ENCODE assay signal across 8 cellular contexts in genomic region chr1:224644553-224645154, GRCh38. TPM values are rescaled to one million over a fixed set of nuclear protein-coding genes. Genes with fewer than 3 reads are reported as not detected.
DNase-seq lines count a peak whose midpoint lies in the region; ATAC-seq, FAIRE-seq and TF ChIP-seq lines count a peak whose summit lies in the region.

No MANE protein-coding gene starts in this region.

- no peaks in the 10 kb centered on the region for H3K27me3 ChIP-seq in CD4-positive, alpha-beta T cell (ENCODE audit: control insufficient read depth, insufficient read depth, low read length)
- H3K27me3 ChIP-seq in Peyer's patch, result no peaks in the 10 kb centered on the region
- H3K27me3 ChIP-seq in ovary, result no peaks in the 10 kb centered on the region

- FAIRE-seq in GM19239 (lab: Jason Lieb, UNC), result peak; percentile 92
- no peak for FAIRE-seq in urothelium cell line (lab: Jason Lieb, UNC)

- H3K9me3 ChIP-seq in CD4-positive, alpha-beta T cell (ENCODE audit: control insufficient read depth, low read length), result no peaks in the 10 kb centered on the region
- H3K9me3 ChIP-seq in Peyer's patch (no peaks in the 10 kb centered on the region), ovary (no peaks in the 10 kb centered on the region)

- peak; percentile 84 for TF ChIP-seq CTCF in CD4-positive, alpha-beta T cell (IDR thresholded peaks at IDR 0.05)
- peak; percentile 31 to 90 (median 84) for TF ChIP-seq CTCF in Peyer's patch (IDR thresholded peaks at IDR 0.05)
- peak; percentile 93 for TF ChIP-seq CTCF in fibroblast of the aortic adventitia (IDR thresholded peaks at IDR 0.05; ENCODE audit: insufficient read depth, low read length)
- peak; percentile 41 to 66 (median 52) for TF ChIP-seq CTCF in ovary (IDR thresholded peaks at IDR 0.05)

- 28 to 42% (median 36%) methylated on average over 5 of the region's 5 CpGs for WGBS in ovary, 3 donors

- H3K36me3 Mint-ChIP-seq in CD4-positive, alpha-beta T cell (ENCODE audit: low read depth), result no peaks in the 10 kb centered on the region
- no peaks in the 10 kb centered on the region for H3K36me3 Mint-ChIP-seq in activated T-cell treated with anti-CD3 and anti-CD28 coated beads, Interleukin-2, amount 50 U/mL, for 24 hours (ENCODE audit: low read depth)

- no peak for TF ChIP-seq EP300 in ovary (IDR thresholded peaks at IDR 0.05)

- H3K36me3 ChIP-seq in Peyer's patch, result no peaks in the 10 kb centered on the region
- H3K36me3 ChIP-seq in ovary, result no peaks in the 10 kb centered on the region

- DNase-seq in CD4-positive, alpha-beta T cell, result peak; percentile 13 to 49 (median 40)
- DNase-seq in GM19239 (ENCODE audit: insufficient read length, low spot score), result peak; percentile 67
- peak in 1 of 3 donors; percentile 80 for DNase-seq in Peyer's patch
- DNase-seq in activated T-cell treated with anti-CD3 and anti-CD28 coated beads, Interleukin-2, amount 50 U/mL, for 24 hours, result peak; percentile 60
- peak; percentile 65 for DNase-seq in fibroblast of the aortic adventitia (ENCODE audit: low read depth)
- peak in 2 of 5 donors; percentile 35 to 36 for DNase-seq in ovary
- peak; percentile 63 for DNase-seq in urothelium cell line (ENCODE audit: low spot score)

- H3K27ac Mint-ChIP-seq in CD4-positive, alpha-beta T cell, result no peak overlapping the region
- H3K27ac Mint-ChIP-seq in activated T-cell treated with anti-CD3 and anti-CD28 coated beads, Interleukin-2, amount 50 U/mL, for 24 hours, result no peak overlapping the region

- intact Hi-C loops in CD4-positive, alpha-beta T cell (cut with DNase I, micrococcal nuclease), result loop anchor here (2.0 to 5.0 kb wide), 2 partner anchors 127 to 132 kb away; no protein-coding TSS in a partner anchor
- intact Hi-C loops in ovary (cut with DNase I), result loop anchor here in 3 of 4 donors (5.0 to 10.0 kb wide), 3 partner anchors 210 to 280 kb away; partner anchors contain the start of gene DNAH14 (in 1 of the 3)

- no peak for TF ChIP-seq POLR2A in Peyer's patch (IDR thresholded peaks at IDR 0.05)
- TF ChIP-seq POLR2A in ovary (IDR thresholded peaks at IDR 0.05), result no peak

- no peak overlapping the region for H3K4me3 Mint-ChIP-seq in CD4-positive, alpha-beta T cell
- H3K4me3 Mint-ChIP-seq in activated T-cell treated with anti-CD3 and anti-CD28 coated beads, Interleukin-2, amount 50 U/mL, for 24 hours, result no peak overlapping the region

- H3K9me3 Mint-ChIP-seq in CD4-positive, alpha-beta T cell, result no peaks in the 10 kb centered on the region
- H3K9me3 Mint-ChIP-seq in activated T-cell treated with anti-CD3 and anti-CD28 coated beads, Interleukin-2, amount 50 U/mL, for 24 hours, result no peaks in the 10 kb centered on the region

- no peak overlapping the region for H3K4me3 ChIP-seq in Peyer's patch
- no peak overlapping the region for H3K4me3 ChIP-seq in fibroblast of the aortic adventitia (ENCODE audit: low read depth, low read length)
- no peak overlapping the region for H3K4me3 ChIP-seq in ovary

- POLR2A ChIA-PET in CD4-positive, alpha-beta T cell (lab: Charles Lee), result no interaction called here

- CTCF ChIA-PET in CD4-positive, alpha-beta T cell (lab: Charles Lee), result interaction anchor here (0.6 to 1.2 kb wide), 7 partner anchors 9 to 146 kb away, joined by 3 to 7 read pairs (median 3); no protein-coding TSS in a partner anchor

- peak; percentile 85 for ATAC-seq in CD4-positive, alpha-beta T cell (ENCODE audit: poor library complexity)
- peak; percentile 66 for ATAC-seq in HG03565 (IDR thresholded peaks at IDR 0.05; ENCODE audit: unreplicated experiment)

- no peak overlapping the region for H3K27ac ChIP-seq in CD4-positive, alpha-beta T cell (ENCODE audit: low read depth, low read length)
- H3K27ac ChIP-seq in Peyer's patch, result no peak overlapping the region
- H3K27ac ChIP-seq in ovary, result no peak overlapping the region

- no peaks in the 10 kb centered on the region for H3K4me1 ChIP-seq in Peyer's patch
- no peaks in the 10 kb centered on the region for H3K4me1 ChIP-seq in ovary (ENCODE audit: insufficient read depth)

- peaks cover 4% of the 10 kb centered on the region for H3K27me3 Mint-ChIP-seq in CD4-positive, alpha-beta T cell
- no peaks in the 10 kb centered on the region for H3K27me3 Mint-ChIP-seq in activated T-cell treated with anti-CD3 and anti-CD28 coated beads, Interleukin-2, amount 50 U/mL, for 24 hours

- peaks cover under 1% of the 10 kb centered on the region for H3K4me1 Mint-ChIP-seq in CD4-positive, alpha-beta T cell (ENCODE audit: low read depth)
- H3K4me1 Mint-ChIP-seq in activated T-cell treated with anti-CD3 and anti-CD28 coated beads, Interleukin-2, amount 50 U/mL, for 24 hours (ENCODE audit: low read depth), result no peaks in the 10 kb centered on the region

RNA-seq across cellular contexts. Expression of gene CNIH3, which starts 28.5 kb away (rescaled TPM):
- total RNA-seq in CD4-positive, alpha-beta T cell, result 1 to 10 TPM; 1.8 to 2.5 TPM
- total RNA-seq in Peyer's patch (not detected), fibroblast of the aortic adventitia (ENCODE audit: low replicate concordance) (31.5 and 72.4 TPM in 2 replicates), ovary (10 to 100 TPM in 1 of 7 donors, 1 to 10 TPM in 6; 6.9 to 11.8 (median 8.3) TPM)
- 1 to 10 TPM; 3.8 to 9.7 TPM for polyA plus RNA-seq in ovary
